15 cellular contexts compared by ENCODE assay signal in the genomic region with DNA sequence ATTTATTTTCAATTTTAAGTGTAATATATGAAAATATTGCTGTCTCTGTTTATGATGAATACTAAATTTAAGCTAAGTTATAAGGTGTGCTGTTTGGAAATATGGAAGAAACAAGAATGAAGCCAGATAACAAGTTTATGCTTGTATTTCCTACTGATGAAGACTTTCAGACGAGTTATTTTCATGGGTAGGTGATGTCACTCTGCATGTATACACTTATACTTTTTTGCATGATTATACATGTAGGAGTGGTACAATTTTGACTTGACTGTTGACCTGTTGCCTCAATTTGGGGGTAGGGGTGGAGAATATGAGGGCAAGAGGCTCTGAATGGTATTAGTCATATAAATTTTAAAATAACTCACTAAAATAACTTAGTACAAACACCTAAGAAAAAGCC.
DNase-seq lines count a peak whose midpoint lies in the region; ATAC-seq and TF ChIP-seq lines count a peak whose summit lies in the region.
"Had no signal": no experiment of that assay in that cellular context is flagged by ENCODE, and none has a peak within 500 bp of the region (broad histone marks: within the 10 kb centered on the region; RNA-seq: fewer than 3 reads in every experiment).

No MANE protein-coding gene starts in this region.

- H3K4me3 ChIP-seq in RWPE2 (ENCODE audit: severe bottlenecking): no peak overlapping the region
- H3K4me3 ChIP-seq: GM23338 had no signal

- no peaks in the 10 kb centered on the region for H3K9me3 ChIP-seq in RWPE2 (ENCODE audit: severe bottlenecking)
- H3K9me3 ChIP-seq: Caco-2 had no signal

- peak overlapping the region; percentile 32 for H3K27ac ChIP-seq in RWPE2 (ENCODE audit: poor library complexity, severe bottlenecking)

- H3K4me3 Mint-ChIP-seq in endothelial cell (ENCODE audit: unreplicated experiment): no peak overlapping the region
- H3K4me3 Mint-ChIP-seq in stimulated activated memory B cell treated with anti-CD40 and anti-IgM and Interleukin-4, amounts not matched to agents 10 μg/mL and 1 μg/mL and 100 μg/mL, for 72 hours: no peak overlapping the region
- H3K4me3 Mint-ChIP-seq: CD8-positive, alpha-beta T cell; GM23338; H9 had no signal

- peaks cover 9% of the 10 kb centered on the region for H3K36me3 ChIP-seq in RWPE2 (ENCODE audit: low read depth)

- TF ChIP-seq CTCF in RWPE2 (IDR thresholded peaks at IDR 0.05; ENCODE audit: poor library complexity, severe bottlenecking): no peak
- no peak for TF ChIP-seq CTCF in endothelial cell (IDR thresholded peaks at IDR 0.05; ENCODE audit: unreplicated experiment)

- H3K36me3 Mint-ChIP-seq in endothelial cell (ENCODE audit: low read depth, unreplicated experiment): no peaks in the 10 kb centered on the region
- peaks cover 12% of the 10 kb centered on the region for H3K36me3 Mint-ChIP-seq in stimulated activated memory B cell treated with anti-CD40 and anti-IgM and Interleukin-4, amounts not matched to agents 10 μg/mL and 1 μg/mL and 100 μg/mL, for 72 hours

- H3K27ac Mint-ChIP-seq in endothelial cell (ENCODE audit: unreplicated experiment): peak overlapping the region; percentile 19
- H3K27ac Mint-ChIP-seq in stimulated activated memory B cell treated with anti-CD40 and anti-IgM and Interleukin-4, amounts not matched to agents 10 μg/mL and 1 μg/mL and 100 μg/mL, for 72 hours: no peak overlapping the region
- H3K27ac Mint-ChIP-seq: CD4-positive, CD25-positive, alpha-beta regulatory T cell; CD8-positive, alpha-beta T cell; GM23338; H9 had no signal

- no peaks in the 10 kb centered on the region for H3K9me3 Mint-ChIP-seq in endothelial cell (ENCODE audit: unreplicated experiment)
- no peaks in the 10 kb centered on the region for H3K9me3 Mint-ChIP-seq in stimulated activated memory B cell treated with anti-CD40 and anti-IgM and Interleukin-4, amounts not matched to agents 10 μg/mL and 1 μg/mL and 100 μg/mL, for 72 hours
- H3K9me3 Mint-ChIP-seq: CD4-positive, CD25-positive, alpha-beta regulatory T cell; CD8-positive, alpha-beta T cell; GM23338; H9 had no signal

- H3K27me3 ChIP-seq in RWPE2 (ENCODE audit: insufficient read depth, poor library complexity, severe bottlenecking): no peaks in the 10 kb centered on the region

- H3K4me1 ChIP-seq in RWPE2 (ENCODE audit: insufficient read depth, poor library complexity, severe bottlenecking): peaks cover 23% of the 10 kb centered on the region
- H3K4me1 ChIP-seq: Caco-2 had no signal

- H3K4me1 Mint-ChIP-seq in endothelial cell (ENCODE audit: unreplicated experiment): peaks cover 13% of the 10 kb centered on the region
- H3K4me1 Mint-ChIP-seq in stimulated activated memory B cell treated with anti-CD40 and anti-IgM and Interleukin-4, amounts not matched to agents 10 μg/mL and 1 μg/mL and 100 μg/mL, for 72 hours: peaks cover 14% of the 10 kb centered on the region

- H3K27me3 Mint-ChIP-seq in endothelial cell (ENCODE audit: unreplicated experiment): no peaks in the 10 kb centered on the region
- H3K27me3 Mint-ChIP-seq in stimulated activated memory B cell treated with anti-CD40 and anti-IgM and Interleukin-4, amounts not matched to agents 10 μg/mL and 1 μg/mL and 100 μg/mL, for 72 hours: no peaks in the 10 kb centered on the region
- H3K27me3 Mint-ChIP-seq: CD4-positive, CD25-positive, alpha-beta regulatory T cell had no signal

- ATAC-seq in RWPE2 (ENCODE audit: low read depth) (peak; percentile 40; the same call in 1 of the 3 replicates), esophagus mucosa (peak; percentile 62)
- ATAC-seq in stimulated activated memory B cell treated with anti-CD40 and anti-IgM and Interleukin-4, amounts not matched to agents 10 μg/mL and 1 μg/mL and 100 μg/mL, for 72 hours: no peak
- ATAC-seq: CD8-positive, alpha-beta T cell; GM23338; HCT116 had no signal

- DNase-seq in RWPE2 (ENCODE audit: low spot score) (no peak), endothelial cell (ENCODE audit: low spot score) (no peak), iPS-NIHi7 (ENCODE audit: extremely low spot score) (no peak)
- DNase-seq in activated CD8-positive, alpha-beta memory T cell treated with anti-CD3 and anti-CD28 coated beads for 24 hours: no peak
- DNase-seq: C1 segment of cervical spinal cord; Caco-2; CD4-positive, CD25-positive, alpha-beta regulatory T cell; CD8-positive, alpha-beta T cell; DMS153; DND-41; H9 had no signal
